Comparison of ENCODE assay signal across 3 cellular contexts in the genomic region with DNA sequence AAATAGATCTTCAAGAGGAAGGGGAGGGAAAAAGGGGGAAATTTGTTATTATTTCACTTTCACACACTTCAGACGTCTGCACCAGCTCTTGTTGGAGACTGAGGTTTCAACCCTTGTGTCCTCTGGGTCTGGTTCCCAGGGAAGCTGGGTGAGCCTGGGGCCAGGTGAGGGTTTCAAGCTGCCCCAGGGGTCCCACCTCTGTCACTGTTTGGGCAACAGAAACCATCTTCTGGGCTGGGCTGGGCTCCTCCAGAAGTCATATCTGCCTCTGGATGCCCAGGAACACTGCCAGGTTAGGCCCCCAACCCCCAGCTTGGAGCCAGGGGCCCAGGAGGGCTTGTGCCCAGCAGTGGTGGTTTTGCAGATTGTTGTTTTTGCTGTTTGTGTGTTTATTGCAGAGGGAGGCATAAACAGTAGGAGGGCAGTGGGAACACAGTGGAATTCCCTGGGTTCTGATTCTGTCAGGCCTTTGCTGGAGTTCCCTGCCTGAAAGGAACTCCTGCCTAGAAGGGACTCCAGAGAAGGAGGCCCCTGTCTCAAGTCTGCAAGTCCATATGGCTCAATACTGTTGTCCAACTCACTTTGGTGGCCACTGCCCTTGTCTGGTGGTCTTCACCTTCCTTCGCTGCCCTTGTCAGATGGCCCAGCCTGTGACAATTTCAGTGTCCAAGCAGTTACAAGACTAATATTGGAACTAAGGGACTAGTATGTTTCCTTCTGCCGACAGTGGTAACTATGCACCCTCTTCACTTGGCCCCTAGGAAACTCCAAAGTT.
TF ChIP-seq lines count a peak whose summit lies in the region.

No MANE protein-coding gene starts in this region.

TF ChIP-seq in SK-N-SH, 30 proteins besides CTCF, POLR2A, EP300 and RAD21:
- TF ChIP-seq YY1 (IDR thresholded peaks at IDR 0.05; ENCODE audit: low read depth) (no peak), FOXJ3 (CRISPR knock-in tag; IDR thresholded peaks at IDR 0.05) (no peak), MXI1 (IDR thresholded peaks at IDR 0.05; ENCODE audit: low read depth, low read length) (no peak)
- TF ChIP-seq, protein P1, sequence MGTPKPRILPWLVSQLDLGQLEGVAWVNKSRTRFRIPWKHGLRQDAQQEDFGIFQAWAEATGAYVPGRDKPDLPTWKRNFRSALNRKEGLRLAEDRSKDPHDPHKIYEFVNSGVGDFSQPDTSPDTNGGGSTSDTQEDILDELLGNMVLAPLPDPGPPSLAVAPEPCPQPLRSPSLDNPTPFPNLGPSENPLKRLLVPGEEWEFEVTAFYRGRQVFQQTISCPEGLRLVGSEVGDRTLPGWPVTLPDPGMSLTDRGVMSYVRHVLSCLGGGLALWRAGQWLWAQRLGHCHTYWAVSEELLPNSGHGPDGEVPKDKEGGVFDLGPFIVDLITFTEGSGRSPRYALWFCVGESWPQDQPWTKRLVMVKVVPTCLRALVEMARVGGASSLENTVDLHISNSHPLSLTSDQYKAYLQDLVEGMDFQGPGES (IDR thresholded peaks at IDR 0.05; ENCODE audit: low read depth, low read length) = no peak
- TF ChIP-seq, protein P2, sequence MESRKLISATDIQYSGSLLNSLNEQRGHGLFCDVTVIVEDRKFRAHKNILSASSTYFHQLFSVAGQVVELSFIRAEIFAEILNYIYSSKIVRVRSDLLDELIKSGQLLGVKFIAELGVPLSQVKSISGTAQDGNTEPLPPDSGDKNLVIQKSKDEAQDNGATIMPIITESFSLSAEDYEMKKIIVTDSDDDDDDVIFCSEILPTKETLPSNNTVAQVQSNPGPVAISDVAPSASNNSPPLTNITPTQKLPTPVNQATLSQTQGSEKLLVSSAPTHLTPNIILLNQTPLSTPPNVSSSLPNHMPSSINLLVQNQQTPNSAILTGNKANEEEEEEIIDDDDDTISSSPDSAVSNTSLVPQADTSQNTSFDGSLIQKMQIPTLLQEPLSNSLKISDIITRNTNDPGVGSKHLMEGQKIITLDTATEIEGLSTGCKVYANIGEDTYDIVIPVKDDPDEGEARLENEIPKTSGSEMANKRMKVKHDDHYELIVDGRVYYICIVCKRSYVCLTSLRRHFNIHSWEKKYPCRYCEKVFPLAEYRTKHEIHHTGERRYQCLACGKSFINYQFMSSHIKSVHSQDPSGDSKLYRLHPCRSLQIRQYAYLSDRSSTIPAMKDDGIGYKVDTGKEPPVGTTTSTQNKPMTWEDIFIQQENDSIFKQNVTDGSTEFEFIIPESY (IDR thresholded peaks at IDR 0.05; ENCODE audit: borderline replicate concordance, low read depth) = no peak
TF ChIP-seq in SK-N-SH: peak in this region for 0.

TF ChIP-seq in SK-N-SH treated with all-trans-retinoic acid at 6 μM for 48 hours, 23 proteins besides CTCF, POLR2A, EP300 and RAD21:
- TF ChIP-seq, protein P3, sequence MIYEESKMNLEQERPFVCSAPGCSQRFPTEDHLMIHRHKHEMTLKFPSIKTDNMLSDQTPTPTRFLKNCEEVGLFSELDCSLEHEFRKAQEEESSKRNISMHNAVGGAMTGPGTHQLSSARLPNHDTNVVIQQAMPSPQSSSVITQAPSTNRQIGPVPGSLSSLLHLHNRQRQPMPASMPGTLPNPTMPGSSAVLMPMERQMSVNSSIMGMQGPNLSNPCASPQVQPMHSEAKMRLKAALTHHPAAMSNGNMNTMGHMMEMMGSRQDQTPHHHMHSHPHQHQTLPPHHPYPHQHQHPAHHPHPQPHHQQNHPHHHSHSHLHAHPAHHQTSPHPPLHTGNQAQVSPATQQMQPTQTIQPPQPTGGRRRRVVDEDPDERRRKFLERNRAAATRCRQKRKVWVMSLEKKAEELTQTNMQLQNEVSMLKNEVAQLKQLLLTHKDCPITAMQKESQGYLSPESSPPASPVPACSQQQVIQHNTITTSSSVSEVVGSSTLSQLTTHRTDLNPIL (CRISPR knock-in tag; IDR thresholded peaks at IDR 0.05; ENCODE audit: low read depth) = no peak
- TF ChIP-seq BACH2 (CRISPR knock-in tag; IDR thresholded peaks at IDR 0.05; ENCODE audit: borderline replicate concordance) (no peak), GLIS3 (CRISPR knock-in tag; IDR thresholded peaks at IDR 0.05) (no peak), TCF4 (CRISPR knock-in tag; IDR thresholded peaks at IDR 0.05; ENCODE audit: borderline replicate concordance) (no peak), ZFP30 (CRISPR knock-in tag; IDR thresholded peaks at IDR 0.05) (no peak), RARB (CRISPR knock-in tag; IDR thresholded peaks at IDR 0.05) (no peak), ZFP3 (CRISPR knock-in tag; IDR thresholded peaks at IDR 0.05) (no peak), ZC3H10 (CRISPR knock-in tag; IDR thresholded peaks at IDR 0.05) (no peak), OSR1 (CRISPR knock-in tag; IDR thresholded peaks at IDR 0.05) (no peak), ARNTL (CRISPR knock-in tag; IDR thresholded peaks at IDR 0.05; ENCODE audit: borderline replicate concordance, low read depth) (no peak), CSDC2 (CRISPR knock-in tag; IDR thresholded peaks at IDR 0.05) (no peak)
- TF ChIP-seq, protein P4, sequence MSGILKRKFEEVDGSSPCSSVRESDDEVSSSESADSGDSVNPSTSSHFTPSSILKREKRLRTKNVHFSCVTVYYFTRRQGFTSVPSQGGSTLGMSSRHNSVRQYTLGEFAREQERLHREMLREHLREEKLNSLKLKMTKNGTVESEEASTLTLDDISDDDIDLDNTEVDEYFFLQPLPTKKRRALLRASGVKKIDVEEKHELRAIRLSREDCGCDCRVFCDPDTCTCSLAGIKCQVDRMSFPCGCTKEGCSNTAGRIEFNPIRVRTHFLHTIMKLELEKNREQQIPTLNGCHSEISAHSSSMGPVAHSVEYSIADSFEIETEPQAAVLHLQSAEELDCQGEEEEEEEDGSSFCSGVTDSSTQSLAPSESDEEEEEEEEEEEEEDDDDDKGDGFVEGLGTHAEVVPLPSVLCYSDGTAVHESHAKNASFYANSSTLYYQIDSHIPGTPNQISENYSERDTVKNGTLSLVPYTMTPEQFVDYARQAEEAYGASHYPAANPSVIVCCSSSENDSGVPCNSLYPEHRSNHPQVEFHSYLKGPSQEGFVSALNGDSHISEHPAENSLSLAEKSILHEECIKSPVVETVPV (CRISPR knock-in tag; IDR thresholded peaks at IDR 0.05) = no peak
- TF ChIP-seq, protein P5, sequence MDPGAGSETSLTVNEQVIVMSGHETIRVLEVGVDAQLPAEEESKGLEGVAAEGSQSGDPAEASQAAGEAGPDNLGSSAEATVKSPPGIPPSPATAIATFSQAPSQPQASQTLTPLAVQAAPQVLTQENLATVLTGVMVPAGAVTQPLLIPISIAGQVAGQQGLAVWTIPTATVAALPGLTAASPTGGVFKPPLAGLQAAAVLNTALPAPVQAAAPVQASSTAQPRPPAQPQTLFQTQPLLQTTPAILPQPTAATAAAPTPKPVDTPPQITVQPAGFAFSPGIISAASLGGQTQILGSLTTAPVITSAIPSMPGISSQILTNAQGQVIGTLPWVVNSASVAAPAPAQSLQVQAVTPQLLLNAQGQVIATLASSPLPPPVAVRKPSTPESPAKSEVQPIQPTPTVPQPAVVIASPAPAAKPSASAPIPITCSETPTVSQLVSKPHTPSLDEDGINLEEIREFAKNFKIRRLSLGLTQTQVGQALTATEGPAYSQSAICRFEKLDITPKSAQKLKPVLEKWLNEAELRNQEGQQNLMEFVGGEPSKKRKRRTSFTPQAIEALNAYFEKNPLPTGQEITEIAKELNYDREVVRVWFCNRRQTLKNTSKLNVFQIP (CRISPR knock-in tag; IDR thresholded peaks at IDR 0.05; ENCODE audit: borderline replicate concordance, low read depth) = no peak

TF ChIP-seq in H1, 55 proteins besides CTCF, POLR2A, EP300 and RAD21:
- TF ChIP-seq, protein P6, sequence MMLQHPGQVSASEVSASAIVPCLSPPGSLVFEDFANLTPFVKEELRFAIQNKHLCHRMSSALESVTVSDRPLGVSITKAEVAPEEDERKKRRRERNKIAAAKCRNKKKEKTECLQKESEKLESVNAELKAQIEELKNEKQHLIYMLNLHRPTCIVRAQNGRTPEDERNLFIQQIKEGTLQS (IDR thresholded peaks at IDR 0.05; ENCODE audit: insufficient read depth, low read depth, low read length) = no peak
- no peak for TF ChIP-seq EGR1 (IDR thresholded peaks at IDR 0.05; ENCODE audit: borderline replicate concordance, low read depth, low read length)
- no peak for TF ChIP-seq YY1 (IDR thresholded peaks at IDR 0.05; ENCODE audit: low read depth, low read length)
- no peak for TF ChIP-seq NANOG (IDR thresholded peaks at IDR 0.05; ENCODE audit: insufficient read depth, low read depth, low read length, poor library complexity, severe bottlenecking)
- TF ChIP-seq SP4 (IDR thresholded peaks at IDR 0.05; ENCODE audit: low read length) = no peak
- TF ChIP-seq KDM4A (IDR thresholded peaks at IDR 0.05; ENCODE audit: low read depth, low read length, severe bottlenecking) = no peak
- TF ChIP-seq, protein P7, sequence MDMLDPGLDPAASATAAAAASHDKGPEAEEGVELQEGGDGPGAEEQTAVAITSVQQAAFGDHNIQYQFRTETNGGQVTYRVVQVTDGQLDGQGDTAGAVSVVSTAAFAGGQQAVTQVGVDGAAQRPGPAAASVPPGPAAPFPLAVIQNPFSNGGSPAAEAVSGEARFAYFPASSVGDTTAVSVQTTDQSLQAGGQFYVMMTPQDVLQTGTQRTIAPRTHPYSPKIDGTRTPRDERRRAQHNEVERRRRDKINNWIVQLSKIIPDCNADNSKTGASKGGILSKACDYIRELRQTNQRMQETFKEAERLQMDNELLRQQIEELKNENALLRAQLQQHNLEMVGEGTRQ (IDR thresholded peaks at IDR 0.05; ENCODE audit: low read length) = no peak
- no peak for TF ChIP-seq BACH1 (IDR thresholded peaks at IDR 0.05; ENCODE audit: low read length)
